ENCODE assay signal across 14 cellular contexts in the genomic region with DNA sequence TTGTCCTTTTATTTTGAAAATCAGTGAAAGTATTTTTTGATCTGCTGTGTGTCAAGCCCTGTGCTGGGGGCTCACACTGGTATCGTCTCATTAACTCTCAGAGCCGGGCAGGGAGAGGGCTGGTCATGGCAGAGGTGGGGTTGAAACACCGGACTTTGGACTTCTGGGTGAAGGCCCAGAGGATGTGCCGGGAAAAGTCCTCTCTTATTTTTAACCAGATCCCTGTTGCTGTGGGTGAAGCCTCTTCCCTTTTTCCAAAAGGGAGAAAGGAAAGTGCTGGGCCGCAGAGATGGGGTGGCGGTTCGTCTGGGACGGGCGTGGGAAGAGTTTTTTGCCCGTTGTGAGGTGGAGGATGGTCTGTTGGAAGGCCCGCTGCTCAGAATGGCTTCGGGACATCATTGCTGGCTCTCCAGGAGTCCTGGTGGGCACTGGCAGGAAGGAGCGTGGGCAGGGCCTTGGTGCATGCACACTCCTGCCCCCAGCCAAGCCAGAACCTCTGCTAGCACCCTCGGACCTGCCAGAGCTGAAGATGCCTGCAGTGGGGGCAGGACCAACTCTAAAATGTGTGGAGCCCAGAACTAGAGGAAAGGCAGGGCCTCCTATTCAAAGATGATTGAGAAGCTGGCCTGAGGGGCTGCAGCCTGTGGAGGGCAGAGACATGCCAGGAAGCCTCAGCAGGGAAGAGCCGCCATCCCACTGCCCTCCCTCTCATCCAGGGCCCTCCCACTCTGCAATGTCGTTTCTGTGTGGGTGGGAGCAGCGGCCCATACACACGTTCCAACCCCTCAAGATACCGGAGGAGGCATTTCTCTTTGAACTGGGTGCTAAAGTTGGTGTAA.
DNase-seq lines count a peak whose midpoint lies in the region; ATAC-seq and TF ChIP-seq lines count a peak whose summit lies in the region.
"Had no signal": no experiment of that assay in that cellular context is flagged by ENCODE, and none has a peak within 500 bp of the region (broad histone marks: within the 10 kb centered on the region; RNA-seq: fewer than 3 reads in every experiment).

No MANE protein-coding gene starts in this region.

- peaks cover 5% of the 10 kb centered on the region; the same call in 1 of the 2 replicates for H3K79me2 ChIP-seq in OCI-LY1 (ENCODE audit: insufficient read depth, low read length)

- H3F3A ChIP-seq in OCI-LY1 (ENCODE audit: insufficient read depth, low read length): no peaks in the 10 kb centered on the region

- POLR2A ChIA-PET in CD4-positive, alpha-beta memory T cell (lab: Charles Lee; ENCODE audit: partially characterized antibody): no interaction called here

- H4K20me1 ChIP-seq in OCI-LY1 (ENCODE audit: insufficient read depth, low read length): no peaks in the 10 kb centered on the region

- peak overlapping the region; percentile 19; the same call in 1 of the 2 replicates for H3K9ac ChIP-seq in OCI-LY1 (ENCODE audit: low read length)

- no peaks in the 10 kb centered on the region for H3K9me3 Mint-ChIP-seq in CD4-positive, alpha-beta memory T cell
- H3K9me3 Mint-ChIP-seq in progenitor cell of endocrine pancreas (ENCODE audit: low read depth): no peaks in the 10 kb centered on the region
- H3K9me3 Mint-ChIP-seq: T-cell had no signal

- peak overlapping the region in 4 of 7 donors; percentile 29 to 66 (median 34) for H3K27ac Mint-ChIP-seq in CD4-positive, alpha-beta memory T cell
- peak overlapping the region; percentile 81 for H3K27ac Mint-ChIP-seq in progenitor cell of endocrine pancreas

- peaks cover 14 to 29% (median 22%) of the 10 kb centered on the region in 4 donors for H3K4me1 Mint-ChIP-seq in CD4-positive, alpha-beta memory T cell
- H3K4me1 Mint-ChIP-seq in progenitor cell of endocrine pancreas (ENCODE audit: low read depth): peaks cover 53% of the 10 kb centered on the region

- peaks cover 13% of the 10 kb centered on the region for H3K4me1 ChIP-seq in CD4-positive, alpha-beta memory T cell (ENCODE audit: insufficient read depth, low read length)
- peaks cover 85% of the 10 kb centered on the region for H3K4me1 ChIP-seq in OCI-LY1 (ENCODE audit: insufficient read depth, low read length, severe bottlenecking)

- TF ChIP-seq CTCF in OCI-LY1 (IDR thresholded peaks at IDR 0.05; ENCODE audit: low read length) (no peak), progenitor cell of endocrine pancreas (IDR thresholded peaks at IDR 0.05; ENCODE audit: unreplicated experiment) (no peak)

- no peaks in the 10 kb centered on the region for H3K27me3 Mint-ChIP-seq in CD4-positive, alpha-beta memory T cell
- H3K27me3 Mint-ChIP-seq in progenitor cell of endocrine pancreas: no peaks in the 10 kb centered on the region
- H3K27me3 Mint-ChIP-seq: T-cell had no signal

- H3K9me2 ChIP-seq in OCI-LY1 (ENCODE audit: low read depth, low read length): no peaks in the 10 kb centered on the region

- no peak overlapping the region for H3K27ac ChIP-seq in CD4-positive, alpha-beta memory T cell (ENCODE audit: low read depth, low read length)
- peak overlapping the region; percentile 100 for H3K27ac ChIP-seq in OCI-LY1 (ENCODE audit: low read depth, low read length, poor library complexity, severe bottlenecking)
- H3K27ac ChIP-seq: transverse colon had no signal

- no peaks in the 10 kb centered on the region for H3K9me3 ChIP-seq in CD4-positive, alpha-beta memory T cell (ENCODE audit: control insufficient read depth in 1 of 2, low read length in 2 of 2)
- no peaks in the 10 kb centered on the region for H3K9me3 ChIP-seq in OCI-LY1 (ENCODE audit: low read length)
- H3K9me3 ChIP-seq: transverse colon had no signal

- intact Hi-C loops in CD4-positive, alpha-beta memory T cell (cut with micrococcal nuclease): no loop called here

- peaks cover 0 to 11% of the 10 kb centered on the region in 2 donors for H3K36me3 Mint-ChIP-seq in CD4-positive, alpha-beta memory T cell
- H3K36me3 Mint-ChIP-seq in progenitor cell of endocrine pancreas (ENCODE audit: insufficient read depth): peaks cover 8% of the 10 kb centered on the region

- H3K4me3 ChIP-seq in CD4-positive, alpha-beta memory T cell (ENCODE audit: low read length in 2 of 2): no peak overlapping the region
- no peak overlapping the region for H3K4me3 ChIP-seq in OCI-LY1 (ENCODE audit: low read depth, low read length, poor library complexity, severe bottlenecking)
- H3K4me3 ChIP-seq: transverse colon had no signal

- no peak for DNase-seq in CD4-positive, alpha-beta memory T cell
- DNase-seq in islet precursor cell (peak; percentile 58), progenitor cell of endocrine pancreas (ENCODE audit: low spot score, unreplicated experiment) (no peak), NCI-H345 treated with DMSO at 0.1 percent for 48 hours (lab: John Stamatoyannopoulos, UW; ENCODE audit: unreplicated experiment) (no peak), SHP77 (lab: John Stamatoyannopoulos, UW) (no peak), NCI-H524 treated with DMSO at 0.1 percent for 48 hours (lab: John Stamatoyannopoulos, UW) (no peak)
- DNase-seq: effector CD4-positive, alpha-beta T cell; foreskin fibroblast; NCI-H146; NCI-H510A; T-cell; transverse colon had no signal

- CTCF ChIA-PET in CD4-positive, alpha-beta memory T cell (lab: Charles Lee; ENCODE audit: partially characterized antibody): interaction anchor here (0.6 kb wide), 1 partner anchor 545 kb away, joined by 3 read pairs; no protein-coding TSS in a partner anchor

- no peak overlapping the region for H3K4me2 ChIP-seq in OCI-LY1 (ENCODE audit: low read length)

- no peak overlapping the region for H2AFZ ChIP-seq in OCI-LY1 (ENCODE audit: low read length)

- no peak for ATAC-seq in GM19324 (IDR thresholded peaks at IDR 0.05; ENCODE audit: low FRiP score, unreplicated experiment)
- ATAC-seq: T-cell had no signal

- no peak overlapping the region for H3K4me3 Mint-ChIP-seq in CD4-positive, alpha-beta memory T cell
- H3K4me3 Mint-ChIP-seq in progenitor cell of endocrine pancreas (ENCODE audit: low read depth): no peak overlapping the region
- H3K4me3 Mint-ChIP-seq: T-cell had no signal

- no peaks in the 10 kb centered on the region for H3K36me3 ChIP-seq in CD4-positive, alpha-beta memory T cell (ENCODE audit: insufficient read depth, low read length)
- peaks cover 65% of the 10 kb centered on the region; the same call in 1 of the 2 replicates for H3K36me3 ChIP-seq in OCI-LY1 (ENCODE audit: insufficient read depth, low read length)
- H3K36me3 ChIP-seq: transverse colon had no signal

- no peaks in the 10 kb centered on the region for H3K27me3 ChIP-seq in CD4-positive, alpha-beta memory T cell (ENCODE audit: insufficient read depth, low read length)
- no peaks in the 10 kb centered on the region for H3K27me3 ChIP-seq in OCI-LY1 (ENCODE audit: insufficient read depth, low read length)
- H3K27me3 ChIP-seq: transverse colon had no signal
